14 cellular contexts compared by ENCODE assay signal in genomic region chr1:25792115-25792514, GRCh38. TPM values are rescaled to one million over a fixed set of nuclear protein-coding genes. Genes with fewer than 3 reads are reported as not detected.
DNase-seq lines count a peak whose midpoint lies in the region; ATAC-seq, FAIRE-seq and TF ChIP-seq lines count a peak whose summit lies in the region.
"Had no signal": no experiment of that assay in that cellular context is flagged by ENCODE, and none has a peak within 500 bp of the region (broad histone marks: within the 10 kb centered on the region; RNA-seq: fewer than 3 reads in every experiment).

No MANE protein-coding gene starts in this region.

- H3K9me3 ChIP-seq in naive thymus-derived CD4-positive, alpha-beta T cell (ENCODE audit: control insufficient read depth in 2 of 3, low read length in 3 of 3) = no peaks in the 10 kb centered on the region

- CTCF ChIA-PET in naive thymus-derived CD4-positive, alpha-beta T cell (lab: Charles Lee) = no interaction called here

- intact Hi-C loops in naive thymus-derived CD4-positive, alpha-beta T cell (cut with micrococcal nuclease) = no loop called here

- H3K27ac Mint-ChIP-seq in T-helper 2 cell treated with Interferon-gamma antibody and Interleukin-4, amounts not matched to agents 5 μg/mL and 100 μg/mL, for 36 hours = peak overlapping the region; percentile 41
- peak overlapping the region; percentile 79 for H3K27ac Mint-ChIP-seq in endothelial cell (ENCODE audit: unreplicated experiment)
- H3K27ac Mint-ChIP-seq in naive thymus-derived CD4-positive, alpha-beta T cell = peak overlapping the region in 6 of 9 donors; percentile 16 to 79 (median 60)
- H3K27ac Mint-ChIP-seq in stimulated activated effector memory CD8-positive, alpha-beta T cell treated with anti-CD3 and anti-CD28 coated beads, Interleukin-12 subunit alpha, Interleukin-12 subunit beta, amount 100 ng/mL, for 72 hours = peak overlapping the region; percentile 61
- H3K27ac Mint-ChIP-seq: CD14-positive monocyte, GM23338 had no signal

- no peak overlapping the region for H3K4me3 Mint-ChIP-seq in T-helper 2 cell treated with Interferon-gamma antibody and Interleukin-4, amounts not matched to agents 5 μg/mL and 100 μg/mL, for 36 hours
- H3K4me3 Mint-ChIP-seq in endothelial cell (ENCODE audit: unreplicated experiment) = no peak overlapping the region
- peak overlapping the region in 1 of 10 donors; percentile 3 for H3K4me3 Mint-ChIP-seq in naive thymus-derived CD4-positive, alpha-beta T cell
- H3K4me3 Mint-ChIP-seq in stimulated activated effector memory CD8-positive, alpha-beta T cell treated with anti-CD3 and anti-CD28 coated beads, Interleukin-12 subunit alpha, Interleukin-12 subunit beta, amount 100 ng/mL, for 72 hours = no peak overlapping the region
- H3K4me3 Mint-ChIP-seq: CD14-positive monocyte, GM23338 had no signal

- peaks cover 40% of the 10 kb centered on the region for H3K27me3 Mint-ChIP-seq in T-helper 2 cell treated with Interferon-gamma antibody and Interleukin-4, amounts not matched to agents 5 μg/mL and 100 μg/mL, for 36 hours (ENCODE audit: low read depth)
- peaks cover 9% of the 10 kb centered on the region for H3K27me3 Mint-ChIP-seq in endothelial cell (ENCODE audit: unreplicated experiment)
- peaks cover 0 to 30% (median 0%) of the 10 kb centered on the region in 5 donors for H3K27me3 Mint-ChIP-seq in naive thymus-derived CD4-positive, alpha-beta T cell

- POLR2A ChIA-PET in naive thymus-derived CD4-positive, alpha-beta T cell (lab: Charles Lee) = interaction anchor here (1.0 to 1.9 kb wide), 3 partner anchors 10 to 167 kb away, joined by 4 to 7 read pairs (median 5); no protein-coding TSS in a partner anchor

- peaks cover 13 to 29% of the 10 kb centered on the region in 2 donors for H3K4me1 ChIP-seq in naive thymus-derived CD4-positive, alpha-beta T cell (ENCODE audit: control insufficient read depth in 2 of 2, insufficient read depth in 2 of 2, low read length in 2 of 2)

- peaks cover 0 to 41% (median 3%) of the 10 kb centered on the region in 3 experiments for H3K36me3 ChIP-seq in naive thymus-derived CD4-positive, alpha-beta T cell (ENCODE audit: control insufficient read depth in 2 of 3, insufficient read depth in 3 of 3, low read length in 3 of 3)

- H3K27me3 ChIP-seq in naive thymus-derived CD4-positive, alpha-beta T cell (ENCODE audit: control insufficient read depth in 2 of 2, insufficient read depth in 2 of 2, low read length in 2 of 2) = no peaks in the 10 kb centered on the region

- FAIRE-seq in urothelium cell line (lab: Jason Lieb, UNC) = no peak
- FAIRE-seq: GM18507 had no signal

- H3K27ac ChIP-seq in naive thymus-derived CD4-positive, alpha-beta T cell (ENCODE audit: low read depth, low read length) = no peak overlapping the region
- H3K27ac ChIP-seq: 22Rv1 had no signal

- no peak for DNase-seq in T-helper 2 cell treated with Interferon-gamma antibody and Interleukin-4, amounts not matched to agents 5 μg/mL and 100 μg/mL, for 36 hours (ENCODE audit: low spot score)
- DNase-seq in T-helper 2 cell (no peak), endothelial cell (ENCODE audit: low spot score) (no peak), urothelium cell line (ENCODE audit: low spot score) (no peak)
- DNase-seq in naive thymus-derived CD4-positive, alpha-beta T cell = no peak
- DNase-seq in stimulated activated effector memory CD8-positive, alpha-beta T cell treated with anti-CD3 and anti-CD28 coated beads, Interleukin-12 subunit alpha, Interleukin-12 subunit beta, amount 100 ng/mL, for 72 hours (ENCODE audit: low spot score in 2 of 2) = no peak
- DNase-seq: DMS 273 treated with DMSO at 0.1 percent for 48 hours, H7 had no signal

- no peak overlapping the region for H3K4me3 ChIP-seq in naive thymus-derived CD4-positive, alpha-beta T cell (ENCODE audit: low read length)
- H3K4me3 ChIP-seq: GM23338 had no signal

- no peak for TF ChIP-seq CTCF in endothelial cell (IDR thresholded peaks at IDR 0.05; ENCODE audit: unreplicated experiment)

- H3K4me1 Mint-ChIP-seq in T-helper 2 cell treated with Interferon-gamma antibody and Interleukin-4, amounts not matched to agents 5 μg/mL and 100 μg/mL, for 36 hours (ENCODE audit: low read depth) = peaks cover 9% of the 10 kb centered on the region
- peaks cover 9% of the 10 kb centered on the region for H3K4me1 Mint-ChIP-seq in endothelial cell (ENCODE audit: unreplicated experiment)
- H3K4me1 Mint-ChIP-seq in naive thymus-derived CD4-positive, alpha-beta T cell = peaks cover 10 to 53% (median 44%) of the 10 kb centered on the region in 7 donors
- peaks cover 22% of the 10 kb centered on the region for H3K4me1 Mint-ChIP-seq in stimulated activated effector memory CD8-positive, alpha-beta T cell treated with anti-CD3 and anti-CD28 coated beads, Interleukin-12 subunit alpha, Interleukin-12 subunit beta, amount 100 ng/mL, for 72 hours

- no peak for ATAC-seq in naive thymus-derived CD4-positive, alpha-beta T cell
- no peak for ATAC-seq in stimulated activated effector memory CD8-positive, alpha-beta T cell treated with anti-CD3 and anti-CD28 coated beads, Interleukin-12 subunit alpha, Interleukin-12 subunit beta, amount 100 ng/mL, for 72 hours
- ATAC-seq in GM19467 (IDR thresholded peaks at IDR 0.05; ENCODE audit: unreplicated experiment) (no peak), HG03025 (IDR thresholded peaks at IDR 0.05; ENCODE audit: low FRiP score, unreplicated experiment) (no peak)
- ATAC-seq: GM23338 had no signal

- no peaks in the 10 kb centered on the region for H3K9me3 Mint-ChIP-seq in T-helper 2 cell treated with Interferon-gamma antibody and Interleukin-4, amounts not matched to agents 5 μg/mL and 100 μg/mL, for 36 hours
- no peaks in the 10 kb centered on the region for H3K9me3 Mint-ChIP-seq in endothelial cell (ENCODE audit: unreplicated experiment)
- peaks cover 0 to 4% (median 0%) of the 10 kb centered on the region in 11 donors for H3K9me3 Mint-ChIP-seq in naive thymus-derived CD4-positive, alpha-beta T cell
- H3K9me3 Mint-ChIP-seq in stimulated activated effector memory CD8-positive, alpha-beta T cell treated with anti-CD3 and anti-CD28 coated beads, Interleukin-12 subunit alpha, Interleukin-12 subunit beta, amount 100 ng/mL, for 72 hours = no peaks in the 10 kb centered on the region
- H3K9me3 Mint-ChIP-seq: GM23338 had no signal

- no peaks in the 10 kb centered on the region for H3K36me3 Mint-ChIP-seq in T-helper 2 cell treated with Interferon-gamma antibody and Interleukin-4, amounts not matched to agents 5 μg/mL and 100 μg/mL, for 36 hours (ENCODE audit: low read depth)
- H3K36me3 Mint-ChIP-seq in endothelial cell (ENCODE audit: low read depth, unreplicated experiment) = peaks cover 20% of the 10 kb centered on the region
- peaks cover 0 to 26% (median 10%) of the 10 kb centered on the region in 5 donors for H3K36me3 Mint-ChIP-seq in naive thymus-derived CD4-positive, alpha-beta T cell
- H3K36me3 Mint-ChIP-seq in stimulated activated effector memory CD8-positive, alpha-beta T cell treated with anti-CD3 and anti-CD28 coated beads, Interleukin-12 subunit alpha, Interleukin-12 subunit beta, amount 100 ng/mL, for 72 hours = peaks cover 5% of the 10 kb centered on the region

RNA-seq across cellular contexts. Expression of gene SELENON, which starts 7.9 kb away (rescaled TPM):
- total RNA-seq in endothelial cell (ENCODE audit: unreplicated experiment) = 284 TPM
- total RNA-seq in naive thymus-derived CD4-positive, alpha-beta T cell = 10 to 100 TPM; 11.9 to 27.7 (median 25.8) TPM
- 1 to 10 TPM; 2.6 to 5.6 TPM for polyA plus RNA-seq in naive thymus-derived CD4-positive, alpha-beta T cell

RNA-seq across cellular contexts. Expression of gene MTFR1L, which starts 27.6 kb away (rescaled TPM):
- 48.1 TPM for total RNA-seq in endothelial cell (ENCODE audit: unreplicated experiment)
- 10 to 100 TPM; 39.6 to 60.2 (median 42.3) TPM for total RNA-seq in naive thymus-derived CD4-positive, alpha-beta T cell
- 10 to 100 TPM; 42.4 to 51.2 TPM for polyA plus RNA-seq in naive thymus-derived CD4-positive, alpha-beta T cell
